ENCODE assay signal across 16 cellular contexts in the genomic region with DNA sequence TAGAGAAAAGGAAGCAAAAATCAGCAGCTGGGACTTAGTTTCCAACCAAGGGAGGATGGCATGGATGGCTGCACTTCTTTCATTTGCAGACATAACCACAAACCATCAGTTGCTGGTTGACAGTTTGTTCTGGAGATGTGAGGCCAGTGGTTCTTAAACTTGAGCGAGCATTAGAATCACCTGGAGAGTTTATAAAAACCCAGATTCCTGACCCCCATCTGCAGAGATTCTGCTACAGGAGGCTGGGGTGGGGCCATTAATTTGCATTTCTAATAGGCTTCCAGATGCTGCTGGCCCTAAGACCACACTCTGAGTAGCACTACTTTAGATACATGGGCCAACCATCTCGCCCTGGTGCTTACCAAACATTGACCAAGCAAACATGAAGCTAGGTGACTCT.
DNase-seq lines count a peak whose midpoint lies in the region; ATAC-seq and FAIRE-seq lines count a peak whose summit lies in the region.
"Had no signal": no experiment of that assay in that cellular context is flagged by ENCODE, and none has a peak within 500 bp of the region (broad histone marks: within the 10 kb centered on the region; RNA-seq: fewer than 3 reads in every experiment).

No MANE protein-coding gene starts in this region.

- intact Hi-C loops in activated naive CD4-positive, alpha-beta T cell treated with anti-CD3 and anti-CD28 coated beads for 36 hours (cut with micrococcal nuclease): no loop called here

- CTCF ChIA-PET in activated naive CD4-positive, alpha-beta T cell treated with anti-CD3 and anti-CD28 coated beads for 36 hours (lab: Charles Lee): interaction anchor here (1.1 to 1.6 kb wide), 2 partner anchors 42 to 57 kb away, joined by 3 read pairs; no protein-coding TSS in a partner anchor

- ATAC-seq in GM21825 (IDR thresholded peaks at IDR 0.05; ENCODE audit: unreplicated experiment) (peak; percentile 46), HG03442 (IDR thresholded peaks at IDR 0.05; ENCODE audit: unreplicated experiment) (peak; percentile 30)
- ATAC-seq: activated naive CD4-positive, alpha-beta T cell treated with anti-CD3 and anti-CD28 coated beads, Interleukin-2, amount 50 U/mL, for 72 hours; gastrocnemius medialis; pancreas had no signal

- H3K4me1 Mint-ChIP-seq in activated naive CD4-positive, alpha-beta T cell treated with anti-CD3 and anti-CD28 coated beads for 36 hours (ENCODE audit: low read depth): peaks cover 29% of the 10 kb centered on the region

- H3K27me3 Mint-ChIP-seq in activated naive CD4-positive, alpha-beta T cell treated with anti-CD3 and anti-CD28 coated beads for 36 hours (ENCODE audit: low read depth): no peaks in the 10 kb centered on the region

- no peak overlapping the region for H3K27ac Mint-ChIP-seq in activated naive CD4-positive, alpha-beta T cell treated with anti-CD3 and anti-CD28 coated beads for 36 hours
- H3K27ac Mint-ChIP-seq: activated naive CD4-positive, alpha-beta T cell treated with anti-CD3 and anti-CD28 coated beads, Interleukin-2, amount 50 U/mL, for 72 hours had no signal

- H3K9me3 Mint-ChIP-seq in activated naive CD4-positive, alpha-beta T cell treated with anti-CD3 and anti-CD28 coated beads for 36 hours: no peaks in the 10 kb centered on the region
- H3K9me3 Mint-ChIP-seq: activated naive CD4-positive, alpha-beta T cell treated with anti-CD3 and anti-CD28 coated beads, Interleukin-2, amount 50 U/mL, for 72 hours had no signal

- peaks cover 1% of the 10 kb centered on the region for H3K36me3 Mint-ChIP-seq in activated naive CD4-positive, alpha-beta T cell treated with anti-CD3 and anti-CD28 coated beads for 36 hours (ENCODE audit: low read depth)

- DNase-seq in GM19239 (ENCODE audit: insufficient read length, low spot score): no peak
- DNase-seq in renal cortical epithelial cell (ENCODE audit: low read depth): peak; percentile 6
- no peak for DNase-seq in activated naive CD4-positive, alpha-beta T cell treated with anti-CD3 and anti-CD28 coated beads, Interleukin-2, amount 50 U/mL, for 16 hours
- no peak for DNase-seq in activated naive CD4-positive, alpha-beta T cell treated with anti-CD3 and anti-CD28 coated beads for 36 hours
- no peak for DNase-seq in DMS53 (lab: John Stamatoyannopoulos, UW)
- DNase-seq: gastrocnemius medialis, NCI-H2081 treated with DMSO at 0.1 percent for 48 hours, pancreas, SHP77 treated with DMSO at 0.1 percent for 48 hours, small intestine had no signal

- peak; percentile 95 for FAIRE-seq in GM19239 (lab: Jason Lieb, UNC)
- FAIRE-seq: endometrium, islet of Langerhans, pancreas, small intestine, TTC549 had no signal

- H3K4me3 Mint-ChIP-seq in activated naive CD4-positive, alpha-beta T cell treated with anti-CD3 and anti-CD28 coated beads for 36 hours: no peak overlapping the region
